Comparison of ENCODE assay signal across 8 cellular contexts in genomic region chr13:80340643-80341097, GRCh38. TPM values are rescaled to one million over a fixed set of nuclear protein-coding genes. Genes with fewer than 3 reads are reported as not detected.
A peak's percentile ranks its signal among the peaks of the same experiment; 100 is the strongest.
DNase-seq lines count a peak whose midpoint lies in the region; ATAC-seq, FAIRE-seq and TF ChIP-seq lines count a peak whose summit lies in the region.

No MANE protein-coding gene starts in this region.

- intact Hi-C loops in stomach (cut with DNase I; ENCODE audit: low total_unique reads) = no loop called here

- H3K9me1 ChIP-seq in keratinocyte (ENCODE audit: control insufficient read depth, extremely low read depth, insufficient read depth, low read length) = no peaks in the 10 kb centered on the region

- H3K36me3 Mint-ChIP-seq in activated T-helper 17 cell treated with anti-CD3 and anti-CD28 coated beads, Interleukin-2, amount 50 U/mL, for 72 hours (ENCODE audit: low read depth) = no peaks in the 10 kb centered on the region

- TF ChIP-seq CTCF in keratinocyte (optimal IDR thresholded peaks at IDR 0.05 in 1 of 3, IDR thresholded peaks at IDR 0.05 in 1 of 3, conservative IDR thresholded peaks at IDR 0.05 in 1 of 3; ENCODE audit: extremely low read depth in 1 of 3, insufficient read depth in 2 of 3, low read length in 3 of 3) (no peak), stomach (IDR thresholded peaks at IDR 0.05) (no peak)

- peak overlapping the region; percentile 73 for H3K4me2 ChIP-seq in keratinocyte (ENCODE audit: control insufficient read depth, extremely low read depth, insufficient read depth, low read depth, low read length)

- no peak for FAIRE-seq in keratinocyte (lab: Jason Lieb, UNC)

- H3K9ac ChIP-seq in adipocyte (ENCODE audit: low read length) (peak overlapping the region; percentile 95), keratinocyte (ENCODE audit: control insufficient read depth, extremely low read depth, insufficient read depth, low read length) (peak overlapping the region; percentile 93)

- in situ Hi-C loops in G401 (cut with HindIII; ENCODE audit: low sequenced_read_pairs) = no loop called here

- no peaks in the 10 kb centered on the region for H3K9me3 Mint-ChIP-seq in activated T-helper 17 cell treated with anti-CD3 and anti-CD28 coated beads, Interleukin-2, amount 50 U/mL, for 72 hours

- H3K4me3 Mint-ChIP-seq in activated T-helper 17 cell treated with anti-CD3 and anti-CD28 coated beads, Interleukin-2, amount 50 U/mL, for 72 hours = no peak overlapping the region

- peak overlapping the region; percentile 4 for H2AFZ ChIP-seq in keratinocyte (ENCODE audit: control insufficient read depth, low read length)

- H3K9me3 ChIP-seq in adipocyte (ENCODE audit: control insufficient read depth, low read length) (no peaks in the 10 kb centered on the region), keratinocyte (ENCODE audit: control insufficient read depth, low read depth, low read length) (no peaks in the 10 kb centered on the region), stomach (no peaks in the 10 kb centered on the region)

- H3K4me1 ChIP-seq in adipocyte (ENCODE audit: control insufficient read depth, insufficient read depth, low read length) = peaks cover 33% of the 10 kb centered on the region
- H3K4me1 ChIP-seq in keratinocyte (ENCODE audit: control insufficient read depth, extremely low read depth, insufficient read depth, low read length) = peaks cover 19% of the 10 kb centered on the region
- H3K4me1 ChIP-seq in stomach = peaks cover 11 to 49% (median 34%) of the 10 kb centered on the region in 4 donors

- no peak overlapping the region for H3K27ac Mint-ChIP-seq in activated T-helper 17 cell treated with anti-CD3 and anti-CD28 coated beads, Interleukin-2, amount 50 U/mL, for 72 hours

- no peak for TF ChIP-seq EP300 in stomach (IDR thresholded peaks at IDR 0.05)

- H3K27me3 Mint-ChIP-seq in activated T-helper 17 cell treated with anti-CD3 and anti-CD28 coated beads, Interleukin-2, amount 50 U/mL, for 72 hours = peaks cover 42% of the 10 kb centered on the region

- no peaks in the 10 kb centered on the region for H4K20me1 ChIP-seq in keratinocyte (ENCODE audit: control insufficient read depth, extremely low read depth, insufficient read depth, low read length)

- no peak for TF ChIP-seq POLR2A in stomach (IDR thresholded peaks at IDR 0.05)

- peaks cover 11% of the 10 kb centered on the region for H3K36me3 ChIP-seq in adipocyte (ENCODE audit: control insufficient read depth, insufficient read depth, low read length, severe bottlenecking)
- H3K36me3 ChIP-seq in keratinocyte (ENCODE audit: control insufficient read depth in 2 of 2, extremely low read depth in 1 of 2, insufficient read depth in 2 of 2, low read length in 2 of 2) = peaks cover 5 to 7% of the 10 kb centered on the region in 2 experiments
- peaks cover 0 to 14% (median 11%) of the 10 kb centered on the region in 4 donors for H3K36me3 ChIP-seq in stomach

- peak; percentile 24 for ATAC-seq in GM21447 (IDR thresholded peaks at IDR 0.05; ENCODE audit: unreplicated experiment)
- no peak for ATAC-seq in activated T-helper 17 cell treated with anti-CD3 and anti-CD28 coated beads, Interleukin-2, amount 50 U/mL, for 72 hours (replicated peaks)

- peaks cover 3% of the 10 kb centered on the region for H3K4me1 Mint-ChIP-seq in activated T-helper 17 cell treated with anti-CD3 and anti-CD28 coated beads, Interleukin-2, amount 50 U/mL, for 72 hours

- H3K27ac ChIP-seq in keratinocyte (ENCODE audit: control insufficient read depth, insufficient read depth, low read length) (peak overlapping the region; percentile 85), stomach (peak overlapping the region; percentile 93 to 97 (median 95))

- WGBS in stomach, 5 donors = 0 to 2% (median 0%) methylated on average over 19 to 44 of the region's 44 CpGs

- peak; percentile 55 for DNase-seq in G401 (ENCODE audit: low spot score)
- peak; percentile 75 for DNase-seq in LHCN-M2 (ENCODE audit: low read depth)
- no peak for DNase-seq in adipocyte (ENCODE audit: low read depth)
- DNase-seq in keratinocyte (ENCODE audit: low read depth, low spot score) = no peak
- no peak for DNase-seq in stomach
- no peak for DNase-seq in NCI-H1048 (lab: John Stamatoyannopoulos, UW)

- H3K27me3 ChIP-seq in adipocyte (replicated peaks; ENCODE audit: control insufficient read depth, insufficient read depth, low read length) (no peaks in the 10 kb centered on the region), keratinocyte (ENCODE audit: control insufficient read depth, extremely low read depth, insufficient read depth, low read length) (no peaks in the 10 kb centered on the region), stomach (no peaks in the 10 kb centered on the region)

- H3K79me2 ChIP-seq in keratinocyte (ENCODE audit: control insufficient read depth, insufficient read depth, low read length) = peaks cover 51% of the 10 kb centered on the region

- dilution Hi-C loops in keratinocyte (cut with MboI; ENCODE audit: extremely low pct_ligation_motif_present, low sequenced_read_pairs) = no loop called here

- H3K4me3 ChIP-seq in adipocyte (ENCODE audit: low read length) = peak overlapping the region; percentile 91
- peak overlapping the region; percentile 78 to 86 (median 80) for H3K4me3 ChIP-seq in keratinocyte (ENCODE audit: control insufficient read depth in 2 of 3, extremely low read depth in 1 of 3, insufficient read depth in 2 of 3, low read depth in 1 of 3, low read length in 3 of 3)
- peak overlapping the region; percentile 64 to 73 (median 68) for H3K4me3 ChIP-seq in stomach

RNA-seq across cellular contexts. Expression of gene SPRY2, which starts 0.3 kb away (rescaled TPM):
- total RNA-seq in G401 (2014; rRNA removed; shearing (Covaris generic)) = 0.24 and 0.49 TPM in 2 replicates
- 34.6 and 43.9 TPM in 2 replicates for total RNA-seq in LHCN-M2 (2014; rRNA removed)
- polyA plus RNA-seq in LHCN-M2 (2012) = 11.1 TPM
- polyA plus RNA-seq in keratinocyte = 15.3 to 40.6 TPM (median 28.4 TPM) in 3 replicates
- 5.3 TPM for polyA plus RNA-seq in keratinocyte (2011; ENCODE audit: low read depth)
- polyA plus RNA-seq in keratinocyte (2011; cell fraction: cytosol; rRNA removed) = 22.0 and 26.3 TPM in 2 replicates
- polyA plus RNA-seq in keratinocyte (2011; cell fraction: nucleus; rRNA removed) = 33.7 and 34.9 TPM in 2 replicates
- polyA plus RNA-seq in keratinocyte (2012; ENCODE audit: low replicate concordance) = 11.2 and 21.1 TPM in 2 replicates
- polyA minus RNA-seq in keratinocyte = 23.6 to 29.2 TPM (median 27.0 TPM) in 3 replicates
- 14.8 TPM for polyA minus RNA-seq in keratinocyte (2011; cell fraction: cytosol; rRNA and poly(A)+ RNA removed)
- 14.0 and 22.3 TPM in 2 replicates for polyA minus RNA-seq in keratinocyte (2011; cell fraction: nucleus; rRNA and poly(A)+ RNA removed)
- 10 to 100 TPM in 4 of 5 donors, 1 to 10 TPM in 1; 4.0 to 33.2 (median 24.0) TPM for total RNA-seq in stomach
- polyA plus RNA-seq in stomach = 10 to 100 TPM; 13.6 to 23.1 (median 17.2) TPM
- total RNA-seq in activated T-helper 17 cell treated with anti-CD3 and anti-CD28 coated beads, Interleukin-2, amount 50 U/mL, for 72 hours = not detected

Comparison
In these comparisons a context has a peak if more than half of its experiments do, and no peak if none do; other contexts are left out.
1. DNase-seq: peak in G401 (single experiment) and LHCN-M2 (single experiment); none in adipocyte (single experiment), keratinocyte (single experiment), stomach (single experiment) and NCI-H1048 (single experiment).
2. Peak in every context shown above with its lines, with median percentiles within 50 percentile points of each other: H3K4me3 ChIP-seq.